Comparison of ENCODE assay signal across 1 cellular context in the genomic region with DNA sequence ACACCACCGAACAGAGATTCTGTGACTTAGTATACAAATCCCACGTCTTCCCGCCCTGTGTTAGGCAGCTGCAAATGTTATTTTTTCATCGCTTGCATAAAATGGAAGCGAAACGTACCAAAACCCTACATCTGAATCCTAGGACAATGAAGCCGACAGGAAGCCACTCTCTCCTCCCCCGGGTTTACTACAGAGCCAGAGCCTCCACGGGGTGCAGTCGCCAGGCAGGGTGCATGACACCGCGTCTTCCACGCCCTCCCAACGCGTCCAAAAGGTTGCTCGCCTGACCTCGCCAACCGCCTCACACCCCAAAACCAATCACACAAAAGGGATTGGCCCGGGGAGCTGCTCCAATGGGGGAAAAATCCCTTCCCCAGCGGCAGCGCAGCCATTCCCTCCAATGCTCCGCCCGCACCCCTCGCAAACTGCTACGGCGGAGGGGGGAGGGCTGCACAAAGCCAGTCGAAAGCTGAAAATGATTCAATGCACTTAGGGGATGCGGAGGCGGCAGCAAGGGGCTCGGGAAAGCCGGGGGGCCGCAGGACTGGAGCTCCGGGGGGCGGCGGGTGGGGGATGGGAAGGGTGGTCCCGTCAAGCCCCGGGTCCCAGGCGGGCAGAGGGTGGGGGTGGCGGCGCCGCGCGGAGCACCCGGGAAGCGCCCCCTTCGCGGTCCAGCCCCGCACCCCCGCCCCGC.
A peak's percentile ranks its signal among the peaks of the same experiment; 100 is the strongest.
TF ChIP-seq lines count a peak whose summit lies in the region.

No MANE protein-coding gene starts in this region.

TF ChIP-seq in HepG2, 621 proteins besides CTCF, POLR2A, EP300 and RAD21 (continued from another document):
- TF ChIP-seq, protein P1, sequence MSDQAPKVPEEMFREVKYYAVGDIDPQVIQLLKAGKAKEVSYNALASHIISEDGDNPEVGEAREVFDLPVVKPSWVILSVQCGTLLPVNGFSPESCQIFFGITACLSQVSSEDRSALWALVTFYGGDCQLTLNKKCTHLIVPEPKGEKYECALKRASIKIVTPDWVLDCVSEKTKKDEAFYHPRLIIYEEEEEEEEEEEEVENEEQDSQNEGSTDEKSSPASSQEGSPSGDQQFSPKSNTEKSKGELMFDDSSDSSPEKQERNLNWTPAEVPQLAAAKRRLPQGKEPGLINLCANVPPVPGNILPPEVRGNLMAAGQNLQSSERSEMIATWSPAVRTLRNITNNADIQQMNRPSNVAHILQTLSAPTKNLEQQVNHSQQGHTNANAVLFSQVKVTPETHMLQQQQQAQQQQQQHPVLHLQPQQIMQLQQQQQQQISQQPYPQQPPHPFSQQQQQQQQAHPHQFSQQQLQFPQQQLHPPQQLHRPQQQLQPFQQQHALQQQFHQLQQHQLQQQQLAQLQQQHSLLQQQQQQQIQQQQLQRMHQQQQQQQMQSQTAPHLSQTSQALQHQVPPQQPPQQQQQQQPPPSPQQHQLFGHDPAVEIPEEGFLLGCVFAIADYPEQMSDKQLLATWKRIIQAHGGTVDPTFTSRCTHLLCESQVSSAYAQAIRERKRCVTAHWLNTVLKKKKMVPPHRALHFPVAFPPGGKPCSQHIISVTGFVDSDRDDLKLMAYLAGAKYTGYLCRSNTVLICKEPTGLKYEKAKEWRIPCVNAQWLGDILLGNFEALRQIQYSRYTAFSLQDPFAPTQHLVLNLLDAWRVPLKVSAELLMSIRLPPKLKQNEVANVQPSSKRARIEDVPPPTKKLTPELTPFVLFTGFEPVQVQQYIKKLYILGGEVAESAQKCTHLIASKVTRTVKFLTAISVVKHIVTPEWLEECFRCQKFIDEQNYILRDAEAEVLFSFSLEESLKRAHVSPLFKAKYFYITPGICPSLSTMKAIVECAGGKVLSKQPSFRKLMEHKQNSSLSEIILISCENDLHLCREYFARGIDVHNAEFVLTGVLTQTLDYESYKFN (CRISPR knock-in tag; conservative IDR thresholded peaks at IDR 0.05): no peak
- TF ChIP-seq ZNF775 (CRISPR knock-in tag; IDR thresholded peaks at IDR 0.05; ENCODE audit: borderline replicate concordance) (no peak), ZNF777 (CRISPR knock-in tag; IDR thresholded peaks at IDR 0.05) (no peak), NPAS2 (CRISPR knock-in tag; IDR thresholded peaks at IDR 0.05; ENCODE audit: borderline replicate concordance) (no peak), PCBP1 (IDR thresholded peaks at IDR 0.05; ENCODE audit: borderline replicate concordance, low read depth, low read length) (0 out of 2 replicates have a peak, but pooled peaks have one; percentile 16), AGO2 (optimal IDR thresholded peaks at IDR 0.05; ENCODE audit: low read depth, low read length) (no peak), SKI (IDR thresholded peaks at IDR 0.05; ENCODE audit: partially characterized antibody) (peak; percentile 19), TP53 (CRISPR knock-in tag; conservative IDR thresholded peaks at IDR 0.05) (no peak), SSRP1 (CRISPR knock-in tag; IDR thresholded peaks at IDR 0.05) (no peak), ZNF160 (CRISPR knock-in tag; IDR thresholded peaks at IDR 0.05) (0 out of 2 replicates have a peak, but pooled peaks have one; percentile 9), ZFP36 (IDR thresholded peaks at IDR 0.05; ENCODE audit: borderline replicate concordance, low read depth, low read length, partially characterized antibody) (no peak), HOXA9 (CRISPR knock-in tag; IDR thresholded peaks at IDR 0.05; ENCODE audit: borderline replicate concordance) (0 out of 2 replicates have a peak, but pooled peaks have one; percentile 55), SOX5 (CRISPR knock-in tag; IDR thresholded peaks at IDR 0.05; ENCODE audit: borderline replicate concordance) (no peak), NBN (conservative IDR thresholded peaks at IDR 0.05) (no peak), HNF4A (CRISPR knock-in tag; IDR thresholded peaks at IDR 0.05) (0 out of 2 replicates have a peak, but pooled peaks have one; percentile 1), ZZZ3 (CRISPR knock-in tag; IDR thresholded peaks at IDR 0.05; ENCODE audit: borderline replicate concordance) (no peak), ZNF746 (CRISPR knock-in tag; IDR thresholded peaks at IDR 0.05) (0 out of 2 replicates have a peak, but pooled peaks have one; percentile 8), TOE1 (CRISPR knock-in tag; IDR thresholded peaks at IDR 0.05) (no peak), ZNF337 (CRISPR knock-in tag; IDR thresholded peaks at IDR 0.05; ENCODE audit: borderline replicate concordance, low read depth) (no peak), NR2F1 (CRISPR knock-in tag; IDR thresholded peaks at IDR 0.05) (0 out of 4 replicates have a peak, but pooled peaks of 1 of the 2 experiments have one; percentile 6), SALL1 (CRISPR knock-in tag; IDR thresholded peaks at IDR 0.05) (peak; percentile 26; the same call in 1 of the 2 replicates)
- TF ChIP-seq, protein P2, sequence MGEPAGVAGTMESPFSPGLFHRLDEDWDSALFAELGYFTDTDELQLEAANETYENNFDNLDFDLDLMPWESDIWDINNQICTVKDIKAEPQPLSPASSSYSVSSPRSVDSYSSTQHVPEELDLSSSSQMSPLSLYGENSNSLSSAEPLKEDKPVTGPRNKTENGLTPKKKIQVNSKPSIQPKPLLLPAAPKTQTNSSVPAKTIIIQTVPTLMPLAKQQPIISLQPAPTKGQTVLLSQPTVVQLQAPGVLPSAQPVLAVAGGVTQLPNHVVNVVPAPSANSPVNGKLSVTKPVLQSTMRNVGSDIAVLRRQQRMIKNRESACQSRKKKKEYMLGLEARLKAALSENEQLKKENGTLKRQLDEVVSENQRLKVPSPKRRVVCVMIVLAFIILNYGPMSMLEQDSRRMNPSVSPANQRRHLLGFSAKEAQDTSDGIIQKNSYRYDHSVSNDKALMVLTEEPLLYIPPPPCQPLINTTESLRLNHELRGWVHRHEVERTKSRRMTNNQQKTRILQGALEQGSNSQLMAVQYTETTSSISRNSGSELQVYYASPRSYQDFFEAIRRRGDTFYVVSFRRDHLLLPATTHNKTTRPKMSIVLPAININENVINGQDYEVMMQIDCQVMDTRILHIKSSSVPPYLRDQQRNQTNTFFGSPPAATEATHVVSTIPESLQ (CRISPR knock-in tag; conservative IDR thresholded peaks at IDR 0.05): no peak
- TF ChIP-seq, protein P3, sequence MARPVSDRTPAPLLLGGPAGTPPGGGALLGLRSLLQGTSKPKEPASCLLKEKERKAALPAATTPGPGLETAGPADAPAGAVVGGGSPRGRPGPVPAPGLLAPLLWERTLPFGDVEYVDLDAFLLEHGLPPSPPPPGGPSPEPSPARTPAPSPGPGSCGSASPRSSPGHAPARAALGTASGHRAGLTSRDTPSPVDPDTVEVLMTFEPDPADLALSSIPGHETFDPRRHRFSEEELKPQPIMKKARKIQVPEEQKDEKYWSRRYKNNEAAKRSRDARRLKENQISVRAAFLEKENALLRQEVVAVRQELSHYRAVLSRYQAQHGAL (CRISPR knock-in tag; IDR thresholded peaks at IDR 0.05; ENCODE audit: not compliant biosample characterization): no peak
- TF ChIP-seq, protein P4, sequence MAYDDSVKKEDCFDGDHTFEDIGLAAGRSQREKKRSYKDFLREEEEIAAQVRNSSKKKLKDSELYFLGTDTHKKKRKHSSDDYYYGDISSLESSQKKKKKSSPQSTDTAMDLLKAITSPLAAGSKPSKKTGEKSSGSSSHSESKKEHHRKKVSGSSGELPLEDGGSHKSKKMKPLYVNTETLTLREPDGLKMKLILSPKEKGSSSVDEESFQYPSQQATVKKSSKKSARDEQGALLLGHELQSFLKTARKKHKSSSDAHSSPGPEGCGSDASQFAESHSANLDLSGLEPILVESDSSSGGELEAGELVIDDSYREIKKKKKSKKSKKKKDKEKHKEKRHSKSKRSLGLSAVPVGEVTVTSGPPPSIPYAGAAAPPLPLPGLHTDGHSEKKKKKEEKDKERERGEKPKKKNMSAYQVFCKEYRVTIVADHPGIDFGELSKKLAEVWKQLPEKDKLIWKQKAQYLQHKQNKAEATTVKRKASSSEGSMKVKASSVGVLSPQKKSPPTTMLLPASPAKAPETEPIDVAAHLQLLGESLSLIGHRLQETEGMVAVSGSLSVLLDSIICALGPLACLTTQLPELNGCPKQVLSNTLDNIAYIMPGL (CRISPR knock-in tag; IDR thresholded peaks at IDR 0.05; ENCODE audit: borderline replicate concordance in 1 of 2, low read depth in 1 of 2): peak in 1 of 2 experiments; percentile 14; a peak in 1 of 4 replicates
- TF ChIP-seq, protein P5, sequence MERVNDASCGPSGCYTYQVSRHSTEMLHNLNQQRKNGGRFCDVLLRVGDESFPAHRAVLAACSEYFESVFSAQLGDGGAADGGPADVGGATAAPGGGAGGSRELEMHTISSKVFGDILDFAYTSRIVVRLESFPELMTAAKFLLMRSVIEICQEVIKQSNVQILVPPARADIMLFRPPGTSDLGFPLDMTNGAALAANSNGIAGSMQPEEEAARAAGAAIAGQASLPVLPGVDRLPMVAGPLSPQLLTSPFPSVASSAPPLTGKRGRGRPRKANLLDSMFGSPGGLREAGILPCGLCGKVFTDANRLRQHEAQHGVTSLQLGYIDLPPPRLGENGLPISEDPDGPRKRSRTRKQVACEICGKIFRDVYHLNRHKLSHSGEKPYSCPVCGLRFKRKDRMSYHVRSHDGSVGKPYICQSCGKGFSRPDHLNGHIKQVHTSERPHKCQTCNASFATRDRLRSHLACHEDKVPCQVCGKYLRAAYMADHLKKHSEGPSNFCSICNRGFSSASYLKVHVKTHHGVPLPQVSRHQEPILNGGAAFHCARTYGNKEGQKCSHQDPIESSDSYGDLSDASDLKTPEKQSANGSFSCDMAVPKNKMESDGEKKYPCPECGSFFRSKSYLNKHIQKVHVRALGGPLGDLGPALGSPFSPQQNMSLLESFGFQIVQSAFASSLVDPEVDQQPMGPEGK (CRISPR knock-in tag; IDR thresholded peaks at IDR 0.05): peak; percentile 17; the same call in 1 of the 2 replicates
- TF ChIP-seq, protein P6, sequence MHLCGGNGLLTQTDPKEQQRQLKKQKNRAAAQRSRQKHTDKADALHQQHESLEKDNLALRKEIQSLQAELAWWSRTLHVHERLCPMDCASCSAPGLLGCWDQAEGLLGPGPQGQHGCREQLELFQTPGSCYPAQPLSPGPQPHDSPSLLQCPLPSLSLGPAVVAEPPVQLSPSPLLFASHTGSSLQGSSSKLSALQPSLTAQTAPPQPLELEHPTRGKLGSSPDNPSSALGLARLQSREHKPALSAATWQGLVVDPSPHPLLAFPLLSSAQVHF (CRISPR knock-in tag; IDR thresholded peaks at IDR 0.05): 0 out of 2 replicates have a peak, but pooled peaks have one; percentile 55
- TF ChIP-seq, protein P7, sequence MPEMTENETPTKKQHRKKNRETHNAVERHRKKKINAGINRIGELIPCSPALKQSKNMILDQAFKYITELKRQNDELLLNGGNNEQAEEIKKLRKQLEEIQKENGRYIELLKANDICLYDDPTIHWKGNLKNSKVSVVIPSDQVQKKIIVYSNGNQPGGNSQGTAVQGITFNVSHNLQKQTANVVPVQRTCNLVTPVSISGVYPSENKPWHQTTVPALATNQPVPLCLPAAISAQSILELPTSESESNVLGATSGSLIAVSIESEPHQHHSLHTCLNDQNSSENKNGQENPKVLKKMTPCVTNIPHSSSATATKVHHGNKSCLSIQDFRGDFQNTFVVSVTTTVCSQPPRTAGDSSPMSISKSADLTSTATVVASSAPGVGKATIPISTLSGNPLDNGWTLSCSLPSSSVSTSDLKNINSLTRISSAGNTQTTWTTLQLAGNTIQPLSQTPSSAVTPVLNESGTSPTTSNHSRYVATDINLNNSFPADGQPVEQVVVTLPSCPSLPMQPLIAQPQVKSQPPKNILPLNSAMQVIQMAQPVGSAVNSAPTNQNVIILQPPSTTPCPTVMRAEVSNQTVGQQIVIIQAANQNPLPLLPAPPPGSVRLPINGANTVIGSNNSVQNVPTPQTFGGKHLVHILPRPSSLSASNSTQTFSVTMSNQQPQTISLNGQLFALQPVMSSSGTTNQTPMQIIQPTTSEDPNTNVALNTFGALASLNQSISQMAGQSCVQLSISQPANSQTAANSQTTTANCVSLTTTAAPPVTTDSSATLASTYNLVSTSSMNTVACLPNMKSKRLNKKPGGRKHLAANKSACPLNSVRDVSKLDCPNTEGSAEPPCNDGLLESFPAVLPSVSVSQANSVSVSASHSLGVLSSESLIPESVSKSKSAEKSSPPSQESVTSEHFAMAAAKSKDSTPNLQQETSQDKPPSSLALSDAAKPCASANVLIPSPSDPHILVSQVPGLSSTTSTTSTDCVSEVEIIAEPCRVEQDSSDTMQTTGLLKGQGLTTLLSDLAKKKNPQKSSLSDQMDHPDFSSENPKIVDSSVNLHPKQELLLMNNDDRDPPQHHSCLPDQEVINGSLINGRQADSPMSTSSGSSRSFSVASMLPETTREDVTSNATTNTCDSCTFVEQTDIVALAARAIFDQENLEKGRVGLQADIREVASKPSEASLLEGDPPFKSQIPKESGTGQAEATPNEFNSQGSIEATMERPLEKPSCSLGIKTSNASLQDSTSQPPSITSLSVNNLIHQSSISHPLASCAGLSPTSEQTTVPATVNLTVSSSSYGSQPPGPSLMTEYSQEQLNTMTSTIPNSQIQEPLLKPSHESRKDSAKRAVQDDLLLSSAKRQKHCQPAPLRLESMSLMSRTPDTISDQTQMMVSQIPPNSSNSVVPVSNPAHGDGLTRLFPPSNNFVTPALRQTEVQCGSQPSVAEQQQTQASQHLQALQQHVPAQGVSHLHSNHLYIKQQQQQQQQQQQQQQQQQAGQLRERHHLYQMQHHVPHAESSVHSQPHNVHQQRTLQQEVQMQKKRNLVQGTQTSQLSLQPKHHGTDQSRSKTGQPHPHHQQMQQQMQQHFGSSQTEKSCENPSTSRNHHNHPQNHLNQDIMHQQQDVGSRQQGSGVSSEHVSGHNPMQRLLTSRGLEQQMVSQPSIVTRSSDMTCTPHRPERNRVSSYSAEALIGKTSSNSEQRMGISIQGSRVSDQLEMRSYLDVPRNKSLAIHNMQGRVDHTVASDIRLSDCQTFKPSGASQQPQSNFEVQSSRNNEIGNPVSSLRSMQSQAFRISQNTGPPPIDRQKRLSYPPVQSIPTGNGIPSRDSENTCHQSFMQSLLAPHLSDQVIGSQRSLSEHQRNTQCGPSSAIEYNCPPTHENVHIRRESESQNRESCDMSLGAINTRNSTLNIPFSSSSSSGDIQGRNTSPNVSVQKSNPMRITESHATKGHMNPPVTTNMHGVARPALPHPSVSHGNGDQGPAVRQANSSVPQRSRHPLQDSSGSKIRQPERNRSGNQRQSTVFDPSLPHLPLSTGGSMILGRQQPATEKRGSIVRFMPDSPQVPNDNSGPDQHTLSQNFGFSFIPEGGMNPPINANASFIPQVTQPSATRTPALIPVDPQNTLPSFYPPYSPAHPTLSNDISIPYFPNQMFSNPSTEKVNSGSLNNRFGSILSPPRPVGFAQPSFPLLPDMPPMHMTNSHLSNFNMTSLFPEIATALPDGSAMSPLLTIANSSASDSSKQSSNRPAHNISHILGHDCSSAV (CRISPR knock-in tag; IDR thresholded peaks at IDR 0.05; ENCODE audit: borderline replicate concordance): no peak
- TF ChIP-seq, protein P8, sequence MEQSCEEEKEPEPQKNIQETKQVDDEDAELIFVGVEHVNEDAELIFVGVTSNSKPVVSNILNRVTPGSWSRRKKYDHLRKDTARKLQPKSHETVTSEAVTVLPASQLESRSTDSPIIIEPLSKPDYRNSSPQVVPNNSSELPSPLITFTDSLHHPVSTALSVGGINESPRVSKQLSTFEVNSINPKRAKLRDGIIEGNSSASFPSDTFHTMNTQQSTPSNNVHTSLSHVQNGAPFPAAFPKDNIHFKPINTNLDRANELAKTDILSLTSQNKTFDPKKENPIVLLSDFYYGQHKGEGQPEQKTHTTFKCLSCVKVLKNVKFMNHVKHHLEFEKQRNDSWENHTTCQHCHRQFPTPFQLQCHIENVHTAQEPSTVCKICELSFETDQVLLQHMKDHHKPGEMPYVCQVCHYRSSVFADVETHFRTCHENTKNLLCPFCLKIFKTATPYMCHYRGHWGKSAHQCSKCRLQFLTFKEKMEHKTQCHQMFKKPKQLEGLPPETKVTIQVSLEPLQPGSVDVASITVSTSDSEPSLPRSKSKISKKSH (CRISPR knock-in tag; IDR thresholded peaks at IDR 0.05; ENCODE audit: borderline replicate concordance): no peak
